ENCODE assay signal across 9 cellular contexts in genomic region chr20:37518606-37519507, GRCh38.
DNase-seq lines count a peak whose midpoint lies in the region; ATAC-seq and TF ChIP-seq lines count a peak whose summit lies in the region.
"Had no signal": no experiment of that assay in that cellular context is flagged by ENCODE, and none has a peak within 500 bp of the region (broad histone marks: within the 10 kb centered on the region; RNA-seq: fewer than 3 reads in every experiment).

No MANE protein-coding gene starts in this region.

- no peak for ATAC-seq in GM19397 (IDR thresholded peaks at IDR 0.05; ENCODE audit: unreplicated experiment)

- H3K4me1 ChIP-seq in effector memory CD4-positive, alpha-beta T cell (ENCODE audit: control insufficient read depth, insufficient read depth, low read length, poor library complexity, severe bottlenecking) = peaks cover 7% of the 10 kb centered on the region
- H3K4me1 ChIP-seq: parathyroid adenoma had no signal

- peak; percentile 50 for DNase-seq in LNCaP clone FGC (ENCODE audit: low read depth)
- DNase-seq in SK-N-MC (ENCODE audit: low read depth, low spot score) = no peak
- peak; percentile 53 for DNase-seq in smooth muscle cell of the brain vasculature (ENCODE audit: low read depth, low spot score)
- no peak for DNase-seq in NCI-H187 treated with DMSO at 0.1 percent for 48 hours (lab: John Stamatoyannopoulos, UW)
- DNase-seq in GDM1 (lab: John Stamatoyannopoulos, UW) = no peak
- DNase-seq in effector memory CD4-positive, alpha-beta T cell = no peak

- H3K27ac ChIP-seq in SK-N-MC = peak overlapping the region; percentile 49; the same call in 1 of the 2 replicates
- peak overlapping the region; percentile 75 for H3K27ac ChIP-seq in layer of hippocampus (ENCODE audit: low read depth, low read length)
- H3K27ac ChIP-seq in effector memory CD4-positive, alpha-beta T cell (ENCODE audit: insufficient read depth, low read length, poor library complexity, severe bottlenecking) = no peak overlapping the region
- H3K27ac ChIP-seq: parathyroid adenoma had no signal

- H3K9me3 ChIP-seq in SK-N-MC (ENCODE audit: low read depth, low read length) = no peaks in the 10 kb centered on the region
- H3K9me3 ChIP-seq in effector memory CD4-positive, alpha-beta T cell (ENCODE audit: control insufficient read depth, low read length) = no peaks in the 10 kb centered on the region

- H3K36me3 ChIP-seq in SK-N-MC (ENCODE audit: insufficient read depth, low read length) = no peaks in the 10 kb centered on the region
- peaks cover 19% of the 10 kb centered on the region for H3K36me3 ChIP-seq in effector memory CD4-positive, alpha-beta T cell (ENCODE audit: control insufficient read depth, insufficient read depth, low read length)

- no peaks in the 10 kb centered on the region for H3K27me3 ChIP-seq in layer of hippocampus (ENCODE audit: control insufficient read depth, insufficient read depth, low read length)
- no peaks in the 10 kb centered on the region for H3K27me3 ChIP-seq in effector memory CD4-positive, alpha-beta T cell (replicated peaks; ENCODE audit: control insufficient read depth, insufficient read depth, low read length, poor library complexity, severe bottlenecking)

- no peak for TF ChIP-seq CTCF in LNCaP clone FGC (IDR thresholded peaks at IDR 0.05; ENCODE audit: control insufficient read depth, extremely low read depth, insufficient read depth)

- H3K9ac ChIP-seq in SK-N-MC (ENCODE audit: insufficient read length) = peak overlapping the region; percentile 14
- H3K9ac ChIP-seq: parathyroid adenoma had no signal

- peak overlapping the region; percentile 40 for H3K4me3 ChIP-seq in LNCaP clone FGC (ENCODE audit: low read depth, low read length)
- H3K4me3 ChIP-seq in SK-N-MC = no peak overlapping the region
- no peak overlapping the region for H3K4me3 ChIP-seq in effector memory CD4-positive, alpha-beta T cell (ENCODE audit: insufficient read depth, low read depth, low read length, poor library complexity, severe bottlenecking)

Comparison
In these comparisons a context has a peak if more than half of its experiments do, and no peak if none do; other contexts are left out.
1. DNase-seq: peak in LNCaP clone FGC (single experiment) and smooth muscle cell of the brain vasculature (single experiment); none in SK-N-MC (single experiment), NCI-H187 treated with DMSO at 0.1 percent for 48 hours (single experiment), GDM1 (single experiment) and effector memory CD4-positive, alpha-beta T cell (0 of 3).